Comparison of ENCODE assay signal across 14 cellular contexts in genomic region chr17:2190014-2190413, GRCh38.
DNase-seq lines count a peak whose midpoint lies in the region; ATAC-seq lines count a peak whose summit lies in the region.
"Had no signal": no experiment of that assay in that cellular context is flagged by ENCODE, and none has a peak within 500 bp of the region (broad histone marks: within the 10 kb centered on the region; RNA-seq: fewer than 3 reads in every experiment).

No MANE protein-coding gene starts in this region.

- H3K27me3 ChIP-seq in CD4-positive, alpha-beta memory T cell (ENCODE audit: insufficient read depth, low read length), result no peaks in the 10 kb centered on the region

- H3K27me3 Mint-ChIP-seq in CD4-positive, alpha-beta memory T cell, result no peaks in the 10 kb centered on the region
- H3K27me3 Mint-ChIP-seq: CD4-positive, alpha-beta T cell; T-cell had no signal

- H3K4me3 ChIP-seq in CD4-positive, alpha-beta memory T cell (ENCODE audit: low read length in 2 of 2), result no peak overlapping the region
- no peak overlapping the region for H3K4me3 ChIP-seq in skin epidermis

- H3K4me1 ChIP-seq in CD4-positive, alpha-beta memory T cell (ENCODE audit: insufficient read depth, low read length), result peaks cover 23% of the 10 kb centered on the region

- peak overlapping the region in 5 of 7 donors; percentile 20 to 57 (median 29) for H3K27ac Mint-ChIP-seq in CD4-positive, alpha-beta memory T cell
- H3K27ac Mint-ChIP-seq: CD4-positive, alpha-beta T cell had no signal

- no peaks in the 10 kb centered on the region for H3K9me3 Mint-ChIP-seq in CD4-positive, alpha-beta memory T cell
- H3K9me3 Mint-ChIP-seq: CD4-positive, alpha-beta T cell; T-cell had no signal

- no peak overlapping the region for H3K4me3 Mint-ChIP-seq in CD4-positive, alpha-beta memory T cell
- H3K4me3 Mint-ChIP-seq: CD4-positive, alpha-beta T cell; T-cell had no signal

- H3K9me3 ChIP-seq in CD4-positive, alpha-beta memory T cell (ENCODE audit: control insufficient read depth in 1 of 2, low read length in 2 of 2), result no peaks in the 10 kb centered on the region

- no peak overlapping the region for H3K27ac ChIP-seq in CD4-positive, alpha-beta memory T cell (ENCODE audit: low read depth, low read length)
- H3K27ac ChIP-seq in skin epidermis (peak overlapping the region in 18 of 21 experiments; percentile 1 to 83 (median 63)), substantia nigra (ENCODE audit: low read depth, low read length, poor library complexity, severe bottlenecking) (no peak overlapping the region)

- POLR2A ChIA-PET in CD4-positive, alpha-beta memory T cell (lab: Charles Lee; ENCODE audit: partially characterized antibody), result interaction anchor here (1.7 kb wide), 1 partner anchor 113 kb away, joined by 3 read pairs; the partner anchor contains the start of gene SMG6

- H3K4me1 Mint-ChIP-seq in CD4-positive, alpha-beta memory T cell, result peaks cover 24 to 46% (median 35%) of the 10 kb centered on the region in 4 donors

- H3K36me3 Mint-ChIP-seq in CD4-positive, alpha-beta memory T cell, result peaks cover 47 to 66% of the 10 kb centered on the region in 2 donors

- no peak for DNase-seq in CD4-positive, alpha-beta memory T cell
- DNase-seq in RPMI7951 (ENCODE audit: low read depth), result peak; percentile 66
- DNase-seq in left cardiac atrium, result peak; percentile 54
- DNase-seq in HPDE6-E6E7 (ENCODE audit: extremely low spot score), result no peak
- no peak for DNase-seq in NCI-H2196 (lab: John Stamatoyannopoulos, UW; ENCODE audit: unreplicated experiment)
- no peak for DNase-seq in substantia nigra (lab: John Stamatoyannopoulos, UW)
- DNase-seq: activated CD4-positive, alpha-beta T cell treated with anti-CD3 and anti-CD28 coated beads, Interleukin-2, amount 50 U/mL, for 4 hours; activated gamma-delta T cell treated with Interleukin-2 at 50 U/mL for 16 hours; CD4-positive, alpha-beta T cell; mesendoderm; retina; T-cell had no signal

- ATAC-seq in left cardiac atrium (peak; percentile 35 to 57), GM19395 (IDR thresholded peaks at IDR 0.05; ENCODE audit: unreplicated experiment) (no peak)
- ATAC-seq: T-cell had no signal

- intact Hi-C loops in CD4-positive, alpha-beta memory T cell (cut with micrococcal nuclease), result no loop called here
- intact Hi-C loops in left cardiac atrium (cut with DNase I), result no loop called here

- CTCF ChIA-PET in CD4-positive, alpha-beta memory T cell (lab: Charles Lee; ENCODE audit: partially characterized antibody), result no interaction called here

- peaks cover 19% of the 10 kb centered on the region for H3K36me3 ChIP-seq in CD4-positive, alpha-beta memory T cell (ENCODE audit: insufficient read depth, low read length)

Comparison
In these comparisons a context has a peak if more than half of its experiments do, and no peak if none do; other contexts are left out.
1. DNase-seq: peak in RPMI7951 (single experiment) and left cardiac atrium (single experiment); none in CD4-positive, alpha-beta memory T cell (0 of 5), HPDE6-E6E7 (single experiment), NCI-H2196 (single experiment) and substantia nigra (0 of 49).
2. H3K27ac ChIP-seq: peak in skin epidermis (18 of 21); none in CD4-positive, alpha-beta memory T cell (single experiment) and substantia nigra (single experiment).